ENCODE assay signal across 1 cellular context in the genomic region with DNA sequence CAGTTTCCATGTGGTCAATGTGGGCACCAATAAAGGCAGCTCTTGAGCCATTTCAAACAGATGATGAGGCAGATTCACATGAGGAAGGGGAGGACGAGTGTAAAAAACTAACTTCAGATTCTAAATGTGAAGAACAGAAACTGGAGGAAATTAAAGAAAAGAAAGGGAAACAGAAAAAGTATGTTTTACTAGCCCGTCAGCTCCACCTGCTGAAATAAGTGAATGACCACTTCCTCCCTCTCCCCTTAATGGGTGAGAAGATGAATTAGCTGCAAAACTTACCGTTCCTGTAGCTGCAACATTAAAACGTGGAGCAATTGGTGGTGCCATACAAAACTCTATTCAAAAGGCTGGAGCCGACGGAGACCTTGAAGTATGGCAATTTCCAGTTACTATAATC.
TF ChIP-seq lines count a peak whose summit lies in the region.

No MANE protein-coding gene starts in this region.

TF ChIP-seq in K562, 482 proteins besides CTCF, POLR2A, EP300 and RAD21 (continued from another document):
- TF ChIP-seq, protein P1, sequence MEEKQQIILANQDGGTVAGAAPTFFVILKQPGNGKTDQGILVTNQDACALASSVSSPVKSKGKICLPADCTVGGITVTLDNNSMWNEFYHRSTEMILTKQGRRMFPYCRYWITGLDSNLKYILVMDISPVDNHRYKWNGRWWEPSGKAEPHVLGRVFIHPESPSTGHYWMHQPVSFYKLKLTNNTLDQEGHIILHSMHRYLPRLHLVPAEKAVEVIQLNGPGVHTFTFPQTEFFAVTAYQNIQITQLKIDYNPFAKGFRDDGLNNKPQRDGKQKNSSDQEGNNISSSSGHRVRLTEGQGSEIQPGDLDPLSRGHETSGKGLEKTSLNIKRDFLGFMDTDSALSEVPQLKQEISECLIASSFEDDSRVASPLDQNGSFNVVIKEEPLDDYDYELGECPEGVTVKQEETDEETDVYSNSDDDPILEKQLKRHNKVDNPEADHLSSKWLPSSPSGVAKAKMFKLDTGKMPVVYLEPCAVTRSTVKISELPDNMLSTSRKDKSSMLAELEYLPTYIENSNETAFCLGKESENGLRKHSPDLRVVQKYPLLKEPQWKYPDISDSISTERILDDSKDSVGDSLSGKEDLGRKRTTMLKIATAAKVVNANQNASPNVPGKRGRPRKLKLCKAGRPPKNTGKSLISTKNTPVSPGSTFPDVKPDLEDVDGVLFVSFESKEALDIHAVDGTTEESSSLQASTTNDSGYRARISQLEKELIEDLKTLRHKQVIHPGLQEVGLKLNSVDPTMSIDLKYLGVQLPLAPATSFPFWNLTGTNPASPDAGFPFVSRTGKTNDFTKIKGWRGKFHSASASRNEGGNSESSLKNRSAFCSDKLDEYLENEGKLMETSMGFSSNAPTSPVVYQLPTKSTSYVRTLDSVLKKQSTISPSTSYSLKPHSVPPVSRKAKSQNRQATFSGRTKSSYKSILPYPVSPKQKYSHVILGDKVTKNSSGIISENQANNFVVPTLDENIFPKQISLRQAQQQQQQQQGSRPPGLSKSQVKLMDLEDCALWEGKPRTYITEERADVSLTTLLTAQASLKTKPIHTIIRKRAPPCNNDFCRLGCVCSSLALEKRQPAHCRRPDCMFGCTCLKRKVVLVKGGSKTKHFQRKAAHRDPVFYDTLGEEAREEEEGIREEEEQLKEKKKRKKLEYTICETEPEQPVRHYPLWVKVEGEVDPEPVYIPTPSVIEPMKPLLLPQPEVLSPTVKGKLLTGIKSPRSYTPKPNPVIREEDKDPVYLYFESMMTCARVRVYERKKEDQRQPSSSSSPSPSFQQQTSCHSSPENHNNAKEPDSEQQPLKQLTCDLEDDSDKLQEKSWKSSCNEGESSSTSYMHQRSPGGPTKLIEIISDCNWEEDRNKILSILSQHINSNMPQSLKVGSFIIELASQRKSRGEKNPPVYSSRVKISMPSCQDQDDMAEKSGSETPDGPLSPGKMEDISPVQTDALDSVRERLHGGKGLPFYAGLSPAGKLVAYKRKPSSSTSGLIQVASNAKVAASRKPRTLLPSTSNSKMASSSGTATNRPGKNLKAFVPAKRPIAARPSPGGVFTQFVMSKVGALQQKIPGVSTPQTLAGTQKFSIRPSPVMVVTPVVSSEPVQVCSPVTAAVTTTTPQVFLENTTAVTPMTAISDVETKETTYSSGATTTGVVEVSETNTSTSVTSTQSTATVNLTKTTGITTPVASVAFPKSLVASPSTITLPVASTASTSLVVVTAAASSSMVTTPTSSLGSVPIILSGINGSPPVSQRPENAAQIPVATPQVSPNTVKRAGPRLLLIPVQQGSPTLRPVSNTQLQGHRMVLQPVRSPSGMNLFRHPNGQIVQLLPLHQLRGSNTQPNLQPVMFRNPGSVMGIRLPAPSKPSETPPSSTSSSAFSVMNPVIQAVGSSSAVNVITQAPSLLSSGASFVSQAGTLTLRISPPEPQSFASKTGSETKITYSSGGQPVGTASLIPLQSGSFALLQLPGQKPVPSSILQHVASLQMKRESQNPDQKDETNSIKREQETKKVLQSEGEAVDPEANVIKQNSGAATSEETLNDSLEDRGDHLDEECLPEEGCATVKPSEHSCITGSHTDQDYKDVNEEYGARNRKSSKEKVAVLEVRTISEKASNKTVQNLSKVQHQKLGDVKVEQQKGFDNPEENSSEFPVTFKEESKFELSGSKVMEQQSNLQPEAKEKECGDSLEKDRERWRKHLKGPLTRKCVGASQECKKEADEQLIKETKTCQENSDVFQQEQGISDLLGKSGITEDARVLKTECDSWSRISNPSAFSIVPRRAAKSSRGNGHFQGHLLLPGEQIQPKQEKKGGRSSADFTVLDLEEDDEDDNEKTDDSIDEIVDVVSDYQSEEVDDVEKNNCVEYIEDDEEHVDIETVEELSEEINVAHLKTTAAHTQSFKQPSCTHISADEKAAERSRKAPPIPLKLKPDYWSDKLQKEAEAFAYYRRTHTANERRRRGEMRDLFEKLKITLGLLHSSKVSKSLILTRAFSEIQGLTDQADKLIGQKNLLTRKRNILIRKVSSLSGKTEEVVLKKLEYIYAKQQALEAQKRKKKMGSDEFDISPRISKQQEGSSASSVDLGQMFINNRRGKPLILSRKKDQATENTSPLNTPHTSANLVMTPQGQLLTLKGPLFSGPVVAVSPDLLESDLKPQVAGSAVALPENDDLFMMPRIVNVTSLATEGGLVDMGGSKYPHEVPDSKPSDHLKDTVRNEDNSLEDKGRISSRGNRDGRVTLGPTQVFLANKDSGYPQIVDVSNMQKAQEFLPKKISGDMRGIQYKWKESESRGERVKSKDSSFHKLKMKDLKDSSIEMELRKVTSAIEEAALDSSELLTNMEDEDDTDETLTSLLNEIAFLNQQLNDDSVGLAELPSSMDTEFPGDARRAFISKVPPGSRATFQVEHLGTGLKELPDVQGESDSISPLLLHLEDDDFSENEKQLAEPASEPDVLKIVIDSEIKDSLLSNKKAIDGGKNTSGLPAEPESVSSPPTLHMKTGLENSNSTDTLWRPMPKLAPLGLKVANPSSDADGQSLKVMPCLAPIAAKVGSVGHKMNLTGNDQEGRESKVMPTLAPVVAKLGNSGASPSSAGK (IDR thresholded peaks at IDR 0.05), result no peak
- no peak for TF ChIP-seq CEBPB (tag; IDR thresholded peaks at IDR 0.05)
